ENCODE assay signal across 11 cellular contexts in the genomic region with DNA sequence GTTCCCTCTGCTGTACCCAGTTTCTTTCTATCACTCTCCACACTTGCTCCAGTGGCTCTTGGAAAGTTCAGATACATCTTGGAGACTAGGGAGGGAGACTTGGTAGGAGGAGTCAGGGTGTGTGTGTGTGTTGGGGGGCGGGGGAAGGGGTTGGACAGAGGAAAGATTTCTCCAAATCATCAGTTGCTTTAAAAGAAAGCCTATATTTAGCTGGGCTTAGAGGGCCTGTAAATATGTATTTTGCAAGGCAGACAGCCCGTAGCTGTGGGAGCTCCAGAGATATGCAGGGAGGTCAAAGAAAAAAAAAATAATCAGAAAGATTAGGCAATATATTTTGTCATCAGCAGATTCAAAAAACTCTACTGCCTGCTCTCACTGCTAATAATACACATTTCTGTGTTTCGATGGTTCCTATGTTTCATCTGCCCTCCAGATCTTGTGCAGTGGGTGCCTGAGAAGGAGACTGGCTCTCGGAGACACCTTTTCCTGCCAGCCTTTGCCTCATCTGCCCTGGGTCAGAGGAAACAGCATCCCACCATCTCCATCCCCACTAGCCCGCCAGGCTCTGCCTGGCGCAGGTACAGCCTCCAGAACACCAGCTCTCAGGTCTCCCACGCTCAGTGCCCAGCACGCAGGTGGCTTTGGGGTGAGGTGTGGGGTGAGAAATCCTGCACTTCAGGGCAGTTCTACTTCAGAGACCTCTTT. TPM values are rescaled to one million over a fixed set of nuclear protein-coding genes. Genes with fewer than 3 reads are reported as not detected.
DNase-seq lines count a peak whose midpoint lies in the region; TF ChIP-seq lines count a peak whose summit lies in the region.
"Had no signal": no experiment of that assay in that cellular context is flagged by ENCODE, and none has a peak within 500 bp of the region (broad histone marks: within the 10 kb centered on the region; RNA-seq: fewer than 3 reads in every experiment).

No MANE protein-coding gene starts in this region.

- TF ChIP-seq CTCF in cardiac muscle cell (IDR thresholded peaks at IDR 0.05; ENCODE audit: low read depth, low read length) (no peak), ascending aorta (IDR thresholded peaks at IDR 0.05) (no peak), mesothelial cell of epicardium (IDR thresholded peaks at IDR 0.05; ENCODE audit: unreplicated experiment) (no peak), GM13977 (IDR thresholded peaks at IDR 0.05; ENCODE audit: extremely low read depth, insufficient read depth, missing control alignments) (no peak)

- peak overlapping the region; percentile 78 for H3K27ac Mint-ChIP-seq in mesothelial cell of epicardium
- H3K27ac Mint-ChIP-seq in activated T-helper 1 cell treated with anti-CD3 and anti-CD28 coated beads, Interleukin-12 subunit alpha, Interleukin-12 subunit beta, Interleukin-2, Interleukin-4 antibody, amounts not matched to agents 30 ng/mL and 10 ng/mL and 1 ng/mL, durations not matched to agents 14 hours and 24 hours and 36 hours: no peak overlapping the region
- H3K27ac Mint-ChIP-seq: effector memory CD8-positive, alpha-beta T cell had no signal

- H3K27ac ChIP-seq in cardiac muscle cell (peak overlapping the region; percentile 30), ascending aorta (peak overlapping the region; percentile 91 to 93)

- intact Hi-C loops in cardiac septum (cut with DNase I): no loop called here
- intact Hi-C loops in ascending aorta (cut with DNase I): no loop called here
- intact Hi-C loops in activated T-helper 1 cell treated with anti-CD3 and anti-CD28 coated beads, Interleukin-12 subunit alpha, Interleukin-12 subunit beta, Interleukin-2, Interleukin-4 antibody, amounts not matched to agents 30 ng/mL and 10 ng/mL and 1 ng/mL, durations not matched to agents 14 hours and 24 hours and 36 hours (cut with micrococcal nuclease): no loop called here

- H3K36me3 ChIP-seq in cardiac muscle cell (no peaks in the 10 kb centered on the region), ascending aorta (no peaks in the 10 kb centered on the region)

- no peaks in the 10 kb centered on the region for H3K9me3 Mint-ChIP-seq in mesothelial cell of epicardium
- no peaks in the 10 kb centered on the region for H3K9me3 Mint-ChIP-seq in activated T-helper 1 cell treated with anti-CD3 and anti-CD28 coated beads, Interleukin-12 subunit alpha, Interleukin-12 subunit beta, Interleukin-2, Interleukin-4 antibody, amounts not matched to agents 30 ng/mL and 10 ng/mL and 1 ng/mL, durations not matched to agents 14 hours and 24 hours and 36 hours
- H3K9me3 Mint-ChIP-seq: effector memory CD8-positive, alpha-beta T cell had no signal

- in situ Hi-C loops in GM13977 (cut with MboI; ENCODE audit: low pct_unique_long_range_greater_than_20kb, low sequenced_read_pairs, unreplicated experiment): no loop called here

- H3K4me3 Mint-ChIP-seq in mesothelial cell of epicardium: peak overlapping the region; percentile 29
- no peak overlapping the region for H3K4me3 Mint-ChIP-seq in activated T-helper 1 cell treated with anti-CD3 and anti-CD28 coated beads, Interleukin-12 subunit alpha, Interleukin-12 subunit beta, Interleukin-2, Interleukin-4 antibody, amounts not matched to agents 30 ng/mL and 10 ng/mL and 1 ng/mL, durations not matched to agents 14 hours and 24 hours and 36 hours
- H3K4me3 Mint-ChIP-seq: effector memory CD8-positive, alpha-beta T cell had no signal

- H3K4me1 Mint-ChIP-seq in mesothelial cell of epicardium: peaks cover 27% of the 10 kb centered on the region
- H3K4me1 Mint-ChIP-seq in activated T-helper 1 cell treated with anti-CD3 and anti-CD28 coated beads, Interleukin-12 subunit alpha, Interleukin-12 subunit beta, Interleukin-2, Interleukin-4 antibody, amounts not matched to agents 30 ng/mL and 10 ng/mL and 1 ng/mL, durations not matched to agents 14 hours and 24 hours and 36 hours (ENCODE audit: low read depth): peaks cover 37% of the 10 kb centered on the region

- no peaks in the 10 kb centered on the region for H3K36me3 Mint-ChIP-seq in mesothelial cell of epicardium
- no peaks in the 10 kb centered on the region for H3K36me3 Mint-ChIP-seq in activated T-helper 1 cell treated with anti-CD3 and anti-CD28 coated beads, Interleukin-12 subunit alpha, Interleukin-12 subunit beta, Interleukin-2, Interleukin-4 antibody, amounts not matched to agents 30 ng/mL and 10 ng/mL and 1 ng/mL, durations not matched to agents 14 hours and 24 hours and 36 hours (ENCODE audit: low read depth)

- DNase-seq in cardiac muscle cell (ENCODE audit: low read depth in 1 of 2, low spot score in 1 of 2) (peak in 1 of 2 donors; percentile 88), cardiac septum (ENCODE audit: low spot score) (no peak), ascending aorta (ENCODE audit: low spot score in 2 of 2) (peak in 1 of 2 donors; percentile 91), mesothelial cell of epicardium (ENCODE audit: low spot score in 2 of 2, unreplicated experiment in 2 of 2) (no peak), GM13977 (ENCODE audit: low spot score) (no peak), amygdala (lab: John Stamatoyannopoulos, UW) (no peak)
- no peak for DNase-seq in stimulated activated CD4-positive, alpha-beta T cell treated with anti-CD3 and anti-CD28 coated beads, Interleukin-12 subunit alpha, Interleukin-12 subunit beta, amount 100 ng/mL, for 4 hours
- no peak for DNase-seq in activated T-helper 1 cell treated with anti-CD3 and anti-CD28 coated beads, Interleukin-12 subunit alpha, Interleukin-12 subunit beta, Interleukin-2, Interleukin-4 antibody, amounts not matched to agents 30 ng/mL and 10 ng/mL and 1 ng/mL, durations not matched to agents 14 hours and 24 hours and 36 hours (ENCODE audit: low spot score)
- DNase-seq: activated CD8-positive, alpha-beta memory T cell treated with anti-CD3 and anti-CD28 coated beads, Interleukin-2, amount 50 U/mL, for 4 hours; effector memory CD8-positive, alpha-beta T cell; midbrain had no signal

- peaks cover 22% of the 10 kb centered on the region for H3K4me1 ChIP-seq in cardiac muscle cell (ENCODE audit: low read depth)
- peaks cover 25 to 43% of the 10 kb centered on the region in 2 donors for H3K4me1 ChIP-seq in ascending aorta

- H3K9me3 ChIP-seq in cardiac muscle cell (ENCODE audit: low read depth) (no peaks in the 10 kb centered on the region), ascending aorta (no peaks in the 10 kb centered on the region)

- H3K4me3 ChIP-seq in cardiac muscle cell: no peak overlapping the region
- peak overlapping the region; percentile 19 to 40 for H3K4me3 ChIP-seq in ascending aorta

- H3K27me3 ChIP-seq in cardiac muscle cell: no peaks in the 10 kb centered on the region
- H3K27me3 ChIP-seq in ascending aorta: no peaks in the 10 kb centered on the region

- H3K27me3 Mint-ChIP-seq in mesothelial cell of epicardium (ENCODE audit: low read depth): no peaks in the 10 kb centered on the region
- no peaks in the 10 kb centered on the region for H3K27me3 Mint-ChIP-seq in activated T-helper 1 cell treated with anti-CD3 and anti-CD28 coated beads, Interleukin-12 subunit alpha, Interleukin-12 subunit beta, Interleukin-2, Interleukin-4 antibody, amounts not matched to agents 30 ng/mL and 10 ng/mL and 1 ng/mL, durations not matched to agents 14 hours and 24 hours and 36 hours (ENCODE audit: insufficient read depth)
- H3K27me3 Mint-ChIP-seq: effector memory CD8-positive, alpha-beta T cell had no signal

RNA-seq across cellular contexts. Expression of a gene that starts 4.8 kb away (rescaled TPM):
- total RNA-seq in cardiac muscle cell: 45.6 and 59.4 TPM in 2 replicates
- 6.0 and 6.2 TPM in 2 replicates for polyA plus RNA-seq in cardiac muscle cell
- 46.1 TPM for total RNA-seq in cardiac septum
- 63.5 TPM for total RNA-seq in ascending aorta
- total RNA-seq in mesothelial cell of epicardium: 56.4 to 58.6 TPM (median 56.6 TPM) in 3 replicates
- 97.1 and 101 TPM in 2 replicates for total RNA-seq in activated T-helper 1 cell treated with anti-CD3 and anti-CD28 coated beads, Interleukin-12 subunit alpha, Interleukin-12 subunit beta, Interleukin-2, Interleukin-4 antibody, amounts not matched to agents 30 ng/mL and 10 ng/mL and 1 ng/mL, durations not matched to agents 14 hours and 24 hours and 36 hours

RNA-seq across cellular contexts. Expression of a gene that starts 10.5 kb away (rescaled TPM):
- total RNA-seq in cardiac muscle cell (57.5 and 63.3 TPM in 2 replicates), cardiac septum (159 TPM), ascending aorta (78.5 TPM), mesothelial cell of epicardium (not detected in 3 replicates)
- 69.9 and 90.6 TPM in 2 replicates for polyA plus RNA-seq in cardiac muscle cell
- 0.32 and 0.49 TPM in 2 replicates for total RNA-seq in activated T-helper 1 cell treated with anti-CD3 and anti-CD28 coated beads, Interleukin-12 subunit alpha, Interleukin-12 subunit beta, Interleukin-2, Interleukin-4 antibody, amounts not matched to agents 30 ng/mL and 10 ng/mL and 1 ng/mL, durations not matched to agents 14 hours and 24 hours and 36 hours

RNA-seq across cellular contexts. Expression of a gene that starts 25.3 kb away (rescaled TPM):
- total RNA-seq in cardiac muscle cell (1.2 and 2.8 TPM in 2 replicates), cardiac septum (4.4 TPM), ascending aorta (3.2 TPM), mesothelial cell of epicardium (17.3 to 20.0 TPM (median 19.4 TPM) in 3 replicates)
- 2.0 and 2.5 TPM in 2 replicates for polyA plus RNA-seq in cardiac muscle cell
- total RNA-seq in activated T-helper 1 cell treated with anti-CD3 and anti-CD28 coated beads, Interleukin-12 subunit alpha, Interleukin-12 subunit beta, Interleukin-2, Interleukin-4 antibody, amounts not matched to agents 30 ng/mL and 10 ng/mL and 1 ng/mL, durations not matched to agents 14 hours and 24 hours and 36 hours: 1.6 and 3.6 TPM in 2 replicates

RNA-seq across cellular contexts. Expression of a gene that starts 46.2 kb away (rescaled TPM):
- 80.6 and 127 TPM in 2 replicates for total RNA-seq in cardiac muscle cell
- polyA plus RNA-seq in cardiac muscle cell: 212 and 261 TPM in 2 replicates
- 142 TPM for total RNA-seq in cardiac septum
- 547 TPM for total RNA-seq in ascending aorta
- 3,780 to 4,004 TPM (median 3,972 TPM) in 3 replicates for total RNA-seq in mesothelial cell of epicardium
- 1.2 and 2.0 TPM in 2 replicates for total RNA-seq in activated T-helper 1 cell treated with anti-CD3 and anti-CD28 coated beads, Interleukin-12 subunit alpha, Interleukin-12 subunit beta, Interleukin-2, Interleukin-4 antibody, amounts not matched to agents 30 ng/mL and 10 ng/mL and 1 ng/mL, durations not matched to agents 14 hours and 24 hours and 36 hours

Comparison
In these comparisons a context has a peak if more than half of its experiments do, and no peak if none do; other contexts are left out.
1. RNA of a gene that starts 10.5 kb away (total RNA-seq): 159 TPM in cardiac septum (single experiment), 78.5 TPM in ascending aorta (single experiment) and 57.5 to 63.3 TPM in cardiac muscle cell; 0.32 to 0.49 TPM in activated T-helper 1 cell treated with anti-CD3 and anti-CD28 coated beads, Interleukin-12 subunit alpha, Interleukin-12 subunit beta, Interleukin-2, Interleukin-4 antibody, amounts not matched to agents 30 ng/mL and 10 ng/mL and 1 ng/mL, durations not matched to agents 14 hours and 24 hours and 36 hours and not detected in mesothelial cell of epicardium; every median in the first group is over 10 times any median in the second.